ENCODE assay signal across 35 cellular contexts in genomic region chr4:82567444-82567843, GRCh38. TPM values are rescaled to one million over a fixed set of nuclear protein-coding genes. Genes with fewer than 3 reads are reported as not detected.
"Had no signal": no experiment of that assay in that cellular context is flagged by ENCODE, and none has a peak within 500 bp of the region (broad histone marks: within the 10 kb centered on the region; RNA-seq: fewer than 3 reads in every experiment).

No MANE protein-coding gene starts in this region.

- DNase-seq: activated effector memory CD4-positive, alpha-beta T cell treated with anti-CD3 and anti-CD28 coated beads, Interleukin-2, amount 50 U/mL, for 16 hours; activated effector memory CD4-positive, alpha-beta T cell treated with Interleukin-2 at 50 U/mL for 16 hours; activated gamma-delta T cell; activated gamma-delta T cell treated with Interleukin-2 at 50 U/mL for 16 hours; activated naive CD4-positive, alpha-beta T cell; activated naive CD4-positive, alpha-beta T cell treated with anti-CD3 and anti-CD28 coated beads for 36 hours; activated naive CD4-positive, alpha-beta T cell treated with anti-CD3 and anti-CD28 coated beads, Interleukin-2, amount 10 ng/mL, durations not matched to agents 7 days and 5 days; activated naive CD4-positive, alpha-beta T cell treated with anti-CD3 and anti-CD28 coated beads, Interleukin-2, amount 50 U/mL, for 16 hours; activated naive CD4-positive, alpha-beta T cell treated with Interleukin-2 at 50 U/mL for 16 hours; activated naive CD8-positive, alpha-beta T cell treated with anti-CD3 and anti-CD28 coated beads for 36 hours; activated naive CD8-positive, alpha-beta T cell treated with anti-CD3 and anti-CD28 coated beads, Interleukin-2, amount 10 ng/mL, durations not matched to agents 7 days and 5 days; activated naive CD8-positive, alpha-beta T cell treated with anti-CD3 and anti-CD28 coated beads, Interleukin-2, amount 50 U/mL, for 24 hours; activated T-cell treated with anti-CD3 and anti-CD28 coated beads, Interleukin-2, amount 50 U/mL, for 24 hours; activated T-cell treated with anti-CD3 and anti-CD28 coated beads, Interleukin-2, amount 50 U/mL, for 4 hours; activated T-cell treated with anti-CD3 and anti-CD28 coated beads, Interleukin-2, amount 50 U/mL, for 48 hours; activated T-cell treated with anti-CD3 and anti-CD28 coated beads, Interleukin-2, amount 50 U/mL, for 72 hours; adrenal gland; amniotic stem cell; amygdala; anterior cingulate cortex; aorta; body of pancreas; brain microvascular endothelial cell; caudate nucleus; cerebellar nuclear complex had no signal

- H3K9me3 ChIP-seq: adrenal gland, ascending aorta, body of pancreas, breast epithelium had no signal

- H3K36me3 ChIP-seq: adrenal gland, ascending aorta, brain microvascular endothelial cell, breast epithelium, cardiac muscle cell had no signal

- FAIRE-seq: astrocyte, bronchial epithelial cell, colon had no signal

- H3K4me1 ChIP-seq: adrenal gland, ascending aorta, breast epithelium had no signal

- H3K4me3 ChIP-seq: adrenal gland, ascending aorta, body of pancreas, breast epithelium, cardiac muscle cell had no signal

- H3K27me3 ChIP-seq: adrenal gland, ascending aorta, body of pancreas, brain microvascular endothelial cell, breast epithelium, cardiac muscle cell had no signal

- ATAC-seq: activated naive CD4-positive, alpha-beta T cell treated with anti-CD3 and anti-CD28 coated beads, Interleukin-2, amount 50 U/mL, for 72 hours; activated naive CD8-positive, alpha-beta T cell treated with anti-CD3 and anti-CD28 coated beads, Interleukin-2, amount 50 U/mL, for 24 hours; activated T-cell treated with anti-CD3 and anti-CD28 coated beads, Interleukin-2, amount 50 U/mL, for 4 hours; activated T-cell treated with anti-CD3 and anti-CD28 coated beads, Interleukin-2, amount 50 U/mL, for 72 hours; activated T-helper 17 cell treated with anti-CD3 and anti-CD28 coated beads, Interleukin-2, amount 50 U/mL, for 72 hours; body of pancreas had no signal

- H3K27ac ChIP-seq: adrenal gland, ascending aorta, body of pancreas, brain microvascular endothelial cell, breast epithelium, cardiac muscle cell had no signal

RNA-seq across cellular contexts. Expression of gene TMEM150C, which starts 5.7 kb away (rescaled TPM):
- total RNA-seq: activated naive CD4-positive, alpha-beta T cell treated with anti-CD3 and anti-CD28 coated beads for 36 hours; activated naive CD4-positive, alpha-beta T cell treated with anti-CD3 and anti-CD28 coated beads, Interleukin-2, amount 50 U/mL, for 72 hours; activated naive CD8-positive, alpha-beta T cell treated with anti-CD3 and anti-CD28 coated beads for 36 hours; activated naive CD8-positive, alpha-beta T cell treated with anti-CD3 and anti-CD28 coated beads, Interleukin-2, amount 10 ng/mL, durations not matched to agents 7 days and 5 days; activated T-helper 1 cell treated with anti-CD3 and anti-CD28 coated beads, Interleukin-12 subunit alpha, Interleukin-12 subunit beta, Interleukin-2, Interleukin-4 antibody, amounts not matched to agents 30 ng/mL and 10 ng/mL and 1 ng/mL, durations not matched to agents 14 hours and 24 hours and 36 hours; activated T-helper 17 cell treated with anti-CD3 and anti-CD28 coated beads, Interleukin-2, amount 50 U/mL, for 72 hours; activated T-helper 2 cell treated with anti-CD3 and anti-CD28 coated beads, Interferon-gamma antibody, Interleukin-2, Interleukin-4, amounts not matched to agents 10 μg/mL and 5 μg/mL and 100 μg/mL, durations not matched to agents 14 hours and 24 hours and 36 hours had no signal
